ENCODE assay signal across 1 cellular context in genomic region chr18:741931-742512, GRCh38.
A peak's percentile ranks its signal among the peaks of the same experiment; 100 is the strongest.
TF ChIP-seq lines count a peak whose summit lies in the region.

No MANE protein-coding gene starts in this region.

TF ChIP-seq in K562, 482 proteins besides CTCF, POLR2A, EP300 and RAD21 (continued from another document):
- no peak for TF ChIP-seq ELK1 (CRISPR knock-in tag; IDR thresholded peaks at IDR 0.05)
- TF ChIP-seq ZFX (CRISPR knock-in tag; IDR thresholded peaks at IDR 0.05): no peak
- TF ChIP-seq ZBTB8A (IDR thresholded peaks at IDR 0.05; ENCODE audit: partially characterized antibody): no peak
- TF ChIP-seq RAD51 (IDR thresholded peaks at IDR 0.05; ENCODE audit: borderline replicate concordance, low read depth): no peak
- TF ChIP-seq SMARCA4 (IDR thresholded peaks at IDR 0.05): no peak
- no peak for TF ChIP-seq ZSCAN32 (CRISPR knock-in tag; IDR thresholded peaks at IDR 0.05)
- TF ChIP-seq FOXK2 (conservative IDR thresholded peaks at IDR 0.05 in 1 of 2, IDR thresholded peaks at IDR 0.05 in 1 of 2; ENCODE audit: low read depth in 2 of 2): peak in 1 of 2 experiments; percentile 29; a peak in 1 of 4 replicates
- TF ChIP-seq RBM39 (optimal IDR thresholded peaks at IDR 0.05; ENCODE audit: low read depth, low read length): no peak
- no peak for TF ChIP-seq IRF2 (CRISPR knock-in tag; IDR thresholded peaks at IDR 0.05)
- TF ChIP-seq CREB3 (tag; conservative IDR thresholded peaks at IDR 0.05; ENCODE audit: low read depth): no peak
- 0 out of 2 replicates have a peak, but pooled peaks have one; percentile 24 for TF ChIP-seq HDAC2 (IDR thresholded peaks at IDR 0.05)
- TF ChIP-seq CEBPB (tag; IDR thresholded peaks at IDR 0.05): no peak
- no peak for TF ChIP-seq TEAD1 (CRISPR knock-in tag; IDR thresholded peaks at IDR 0.05)
- TF ChIP-seq NFE2L1 (tag; IDR thresholded peaks at IDR 0.05; ENCODE audit: borderline replicate concordance, low read depth): no peak
- TF ChIP-seq MXI1 (IDR thresholded peaks at IDR 0.05; ENCODE audit: low read depth, low read length): no peak
- TF ChIP-seq NFRKB (IDR thresholded peaks at IDR 0.05; ENCODE audit: low read depth): no peak
- TF ChIP-seq KDM1A (IDR thresholded peaks at IDR 0.05): peak in 1 of 2 experiments; percentile 27; a peak in 1 of 4 replicates
- no peak for TF ChIP-seq CTCFL (IDR thresholded peaks at IDR 0.05; ENCODE audit: borderline replicate concordance, insufficient read depth, low read depth, low read length, poor library complexity, severe bottlenecking)
- no peak for TF ChIP-seq SNIP1 (IDR thresholded peaks at IDR 0.05; ENCODE audit: low read depth)
- no peak for TF ChIP-seq MAZ (CRISPR knock-in tag; conservative IDR thresholded peaks at IDR 0.05 in 1 of 2, IDR thresholded peaks at IDR 0.05 in 1 of 2)
- no peak for TF ChIP-seq DNMT1 (IDR thresholded peaks at IDR 0.05)
- TF ChIP-seq CBX1 (IDR thresholded peaks at IDR 0.05; ENCODE audit: low read depth): no peak
- TF ChIP-seq NCOA4 (IDR thresholded peaks at IDR 0.05; ENCODE audit: partially characterized antibody): no peak
- no peak for TF ChIP-seq YBX1 (IDR thresholded peaks at IDR 0.05)
- TF ChIP-seq NUFIP1 (IDR thresholded peaks at IDR 0.05; ENCODE audit: partially characterized antibody): no peak
- no peak for TF ChIP-seq TRIM25 (IDR thresholded peaks at IDR 0.05; ENCODE audit: borderline replicate concordance)
- no peak for TF ChIP-seq ZNF184 (CRISPR knock-in tag; IDR thresholded peaks at IDR 0.05)
- TF ChIP-seq ZHX1 (conservative IDR thresholded peaks at IDR 0.05; ENCODE audit: low read length): no peak
